1 cellular context compared by ENCODE assay signal in genomic region chr17:47927821-47928400, GRCh38.
TF ChIP-seq lines count a peak whose summit lies in the region.

No MANE protein-coding gene starts in this region.

TF ChIP-seq in HepG2, 621 proteins besides CTCF, POLR2A, EP300 and RAD21:
- TF ChIP-seq AGO2 (optimal IDR thresholded peaks at IDR 0.05; ENCODE audit: low read depth, low read length) (peak; percentile 51), ZSCAN29 (CRISPR knock-in tag; conservative IDR thresholded peaks at IDR 0.05) (no peak)
